In genomic region chr22:48578138-48579034, GRCh38 we compare ENCODE assay signal across 15 cellular contexts.
DNase-seq lines count a peak whose midpoint lies in the region; TF ChIP-seq lines count a peak whose summit lies in the region.
"Had no signal": no experiment of that assay in that cellular context is flagged by ENCODE, and none has a peak within 500 bp of the region (broad histone marks: within the 10 kb centered on the region; RNA-seq: fewer than 3 reads in every experiment).

No MANE protein-coding gene starts in this region.

- H3K4me1 ChIP-seq in ovary (ENCODE audit: insufficient read depth): peaks cover 2% of the 10 kb centered on the region

- H3K9me3 ChIP-seq in ovary: no peaks in the 10 kb centered on the region
- H3K9me3 ChIP-seq: esophagus muscularis mucosa had no signal

- no peaks in the 10 kb centered on the region for H3K27me3 ChIP-seq in ovary

- DNase-seq in caudate nucleus (lab: John Stamatoyannopoulos, UW) (peak in 45 of 61 donors; percentile 15 to 68 (median 42)), left kidney (ENCODE audit: low read depth, low spot score) (peak; percentile 18), putamen (ENCODE audit: low spot score) (peak; percentile 74), ovary (no peak), NCI-H748 treated with DMSO at 0.1 percent for 48 hours (lab: John Stamatoyannopoulos, UW) (no peak), AG20443 (ENCODE audit: low spot score) (no peak)
- no peak for DNase-seq in central memory CD4-positive, alpha-beta T cell
- DNase-seq: activated naive CD8-positive, alpha-beta T cell treated with anti-CD3 and anti-CD28 coated beads, Interleukin-2, amount 10 ng/mL, durations not matched to agents 7 days and 5 days; EL; GM23248; naive thymus-derived CD4-positive, alpha-beta T cell; NCI-H1930; stimulated activated naive CD4-positive, alpha-beta T cell had no signal

- intact Hi-C loops in ovary (cut with DNase I): loop anchor here in 2 of 4 donors (5.0 kb wide), 3 partner anchors 724 to 1054 kb away; no protein-coding TSS in a partner anchor

- TF ChIP-seq CTCF in ovary (IDR thresholded peaks at IDR 0.05): no peak

- H3K4me3 ChIP-seq in ovary: no peak overlapping the region
- H3K4me3 ChIP-seq: GM23248 had no signal

- WGBS in ovary, 3 donors: 93% methylated on average over 24 of the region's 24 CpGs

- TF ChIP-seq POLR2A in ovary (IDR thresholded peaks at IDR 0.05): no peak

- H3K36me3 ChIP-seq in ovary: no peaks in the 10 kb centered on the region
- H3K36me3 ChIP-seq: esophagus muscularis mucosa had no signal

- TF ChIP-seq RAD21 in Ishikawa (IDR thresholded peaks at IDR 0.05; ENCODE audit: low read depth): no peak

- TF ChIP-seq EP300 in Ishikawa (IDR thresholded peaks at IDR 0.05; ENCODE audit: borderline replicate concordance) (no peak), ovary (IDR thresholded peaks at IDR 0.05) (no peak)

- no peak overlapping the region for H3K27ac ChIP-seq in caudate nucleus (ENCODE audit: low read depth, low read length)
- H3K27ac ChIP-seq in ovary: no peak overlapping the region
- H3K27ac ChIP-seq: esophagus muscularis mucosa, GM23248 had no signal

TF ChIP-seq in Ishikawa, 13 proteins besides CTCF, POLR2A, EP300 and RAD21:
- TF ChIP-seq YY1 (IDR thresholded peaks at IDR 0.05; ENCODE audit: low read depth) (no peak), REST (IDR thresholded peaks at IDR 0.05; ENCODE audit: low read depth) (0 out of 2 replicates have a peak, but pooled peaks have one; percentile 12), TCF12 (IDR thresholded peaks at IDR 0.05; ENCODE audit: low read depth) (no peak)
TF ChIP-seq in Ishikawa: peak in this region for 1.

Comparison
In these comparisons a context has a peak if more than half of its experiments do, and no peak if none do; other contexts are left out.
1. DNase-seq: peak in caudate nucleus (45 of 61), left kidney (single experiment) and putamen (single experiment); none in ovary (0 of 5), NCI-H748 treated with DMSO at 0.1 percent for 48 hours (single experiment), central memory CD4-positive, alpha-beta T cell (single experiment) and AG20443 (single experiment).